In genomic region chr22:41358927-41359326, GRCh38 we compare ENCODE assay signal across 32 cellular contexts.
"Had no signal": no experiment of that assay in that cellular context is flagged by ENCODE, and none has a peak within 500 bp of the region (broad histone marks: within the 10 kb centered on the region; RNA-seq: fewer than 3 reads in every experiment).

No MANE protein-coding gene starts in this region.

- H3K9ac ChIP-seq: KMS-11 had no signal

- ATAC-seq: T-helper 17 cell had no signal

- H3K27ac ChIP-seq: adrenal gland, KMS-11 had no signal

- H3K27ac Mint-ChIP-seq: activated B cell treated with CpG ODN at 0.5 μM for 24 hours; activated CD4-positive, alpha-beta memory T cell treated with anti-CD3 and anti-CD28 coated beads for 36 hours; activated CD4-positive, alpha-beta T cell treated with anti-CD3 and anti-CD28 coated beads, Interleukin-2, amount 10 ng/mL, durations not matched to agents 7 days and 5 days; activated naive CD4-positive, alpha-beta T cell treated with anti-CD3 and anti-CD28 coated beads, Interleukin-2, amount 10 ng/mL, durations not matched to agents 7 days and 5 days; activated naive CD8-positive, alpha-beta T cell treated with anti-CD3 and anti-CD28 coated beads for 36 hours; activated T-helper 2 cell treated with anti-CD3 and anti-CD28 coated beads, Interferon-gamma antibody, Interleukin-2, Interleukin-4, amounts not matched to agents 10 μg/mL and 5 μg/mL and 100 μg/mL, durations not matched to agents 14 hours and 24 hours and 36 hours; T-helper 17 cell had no signal

- H3K4me3 Mint-ChIP-seq: activated B cell treated with CpG ODN at 0.5 μM for 24 hours; activated CD4-positive, alpha-beta memory T cell treated with anti-CD3 and anti-CD28 coated beads for 36 hours; activated CD4-positive, alpha-beta T cell treated with anti-CD3 and anti-CD28 coated beads, Interleukin-2, amount 10 ng/mL, durations not matched to agents 7 days and 5 days; activated naive CD4-positive, alpha-beta T cell treated with anti-CD3 and anti-CD28 coated beads, Interleukin-2, amount 10 ng/mL, durations not matched to agents 7 days and 5 days; activated naive CD8-positive, alpha-beta T cell treated with anti-CD3 and anti-CD28 coated beads for 36 hours; T-helper 17 cell had no signal

- H3K4me1 Mint-ChIP-seq: activated B cell treated with CpG ODN at 0.5 μM for 24 hours; activated CD4-positive, alpha-beta T cell treated with anti-CD3 and anti-CD28 coated beads, Interleukin-2, amount 10 ng/mL, durations not matched to agents 7 days and 5 days; activated naive CD4-positive, alpha-beta T cell treated with anti-CD3 and anti-CD28 coated beads, Interleukin-2, amount 10 ng/mL, durations not matched to agents 7 days and 5 days; activated naive CD8-positive, alpha-beta T cell treated with anti-CD3 and anti-CD28 coated beads for 36 hours had no signal

- H3K27me3 ChIP-seq: adrenal gland, breast epithelium had no signal

- H3K4me1 ChIP-seq: adrenal gland, breast epithelium had no signal

- H3K9me3 Mint-ChIP-seq: activated B cell treated with CpG ODN at 0.5 μM for 24 hours; activated CD4-positive, alpha-beta memory T cell treated with anti-CD3 and anti-CD28 coated beads for 36 hours; activated CD4-positive, alpha-beta T cell treated with anti-CD3 and anti-CD28 coated beads, Interleukin-2, amount 10 ng/mL, durations not matched to agents 7 days and 5 days; activated naive CD4-positive, alpha-beta T cell treated with anti-CD3 and anti-CD28 coated beads, Interleukin-2, amount 10 ng/mL, durations not matched to agents 7 days and 5 days; activated naive CD8-positive, alpha-beta T cell treated with anti-CD3 and anti-CD28 coated beads for 36 hours; activated T-helper 2 cell treated with anti-CD3 and anti-CD28 coated beads, Interferon-gamma antibody, Interleukin-2, Interleukin-4, amounts not matched to agents 10 μg/mL and 5 μg/mL and 100 μg/mL, durations not matched to agents 14 hours and 24 hours and 36 hours had no signal

- H3K4me3 ChIP-seq: adrenal gland, breast epithelium had no signal

- H3K9me3 ChIP-seq: adrenal gland, breast epithelium had no signal

- H3K4me2 ChIP-seq: KMS-11 had no signal

- H3K27me3 Mint-ChIP-seq: activated B cell treated with CpG ODN at 0.5 μM for 24 hours; activated CD4-positive, alpha-beta memory T cell treated with anti-CD3 and anti-CD28 coated beads for 36 hours; activated CD4-positive, alpha-beta T cell treated with anti-CD3 and anti-CD28 coated beads, Interleukin-2, amount 10 ng/mL, durations not matched to agents 7 days and 5 days; activated naive CD4-positive, alpha-beta T cell treated with anti-CD3 and anti-CD28 coated beads, Interleukin-2, amount 10 ng/mL, durations not matched to agents 7 days and 5 days; activated naive CD8-positive, alpha-beta T cell treated with anti-CD3 and anti-CD28 coated beads for 36 hours; T-helper 17 cell had no signal

- FAIRE-seq: RCC 7860 had no signal

- DNase-seq: activated B cell treated with CpG ODN at 0.5 μM for 24 hours; activated CD4-positive, alpha-beta memory T cell treated with anti-CD3 and anti-CD28 coated beads for 36 hours; activated CD4-positive, alpha-beta T cell treated with anti-CD3 and anti-CD28 coated beads for 1 hour; activated CD4-positive, alpha-beta T cell treated with anti-CD3 and anti-CD28 coated beads, Interleukin-2, amount 10 ng/mL, durations not matched to agents 7 days and 5 days; activated CD8-positive, alpha-beta memory T cell treated with anti-CD3 and anti-CD28 coated beads for 24 hours; activated gamma-delta T cell treated with Interleukin-2 at 50 U/mL for 16 hours; activated naive CD4-positive, alpha-beta T cell treated with anti-CD3 and anti-CD28 coated beads, Interleukin-2, amount 10 ng/mL, durations not matched to agents 7 days and 5 days; activated naive CD8-positive, alpha-beta T cell treated with anti-CD3 and anti-CD28 coated beads for 36 hours; activated T-cell treated with anti-CD3 and anti-CD28 coated beads for 4 hours; activated T-cell treated with anti-CD3 and anti-CD28 coated beads, Interleukin-2, amount 50 U/mL, for 48 hours; adrenal gland; anterior cingulate cortex; central memory CD4-positive, alpha-beta T cell; MV-4-11; NCI-H1092 treated with DMSO at 0.1 percent for 48 hours; NCI-H1417 treated with DMSO at 0.1 percent for 48 hours; NCI-H1694; NCI-H2029; NCI-H2107; NCI-H2171 treated with DMSO at 0.1 percent for 48 hours; NCI-H345; NCI-H510A treated with DMSO at 0.1 percent for 48 hours; NCI-H69; NK-92 treated with Interleukin-12 subunit alpha and Interleukin-12 subunit beta, amount 100 ng/mL, for 24 hours; OCI-M1; SIG-M5; T-helper 17 cell; T-helper 9 cell had no signal
